In genomic region chr5:98992552-98992951, GRCh38 we compare ENCODE assay signal across 25 cellular contexts.
"Had no signal": no experiment of that assay in that cellular context is flagged by ENCODE, and none has a peak within 500 bp of the region (broad histone marks: within the 10 kb centered on the region; RNA-seq: fewer than 3 reads in every experiment).

No MANE protein-coding gene starts in this region.

- H3K4me1 ChIP-seq: colonic mucosa, esophagus muscularis mucosa, foreskin keratinocyte, gastrocnemius medialis, lower lobe of right lung had no signal

- H3K4me3 Mint-ChIP-seq: mesothelial cell of epicardium; naive B cell; naive thymus-derived CD8-positive, alpha-beta T cell had no signal

- H3K36me3 Mint-ChIP-seq: mesothelial cell of epicardium; naive B cell; naive thymus-derived CD8-positive, alpha-beta T cell had no signal

- FAIRE-seq: endothelial cell of umbilical vein, islet of Langerhans, keratinocyte had no signal

- H3K27ac ChIP-seq: colonic mucosa, dorsolateral prefrontal cortex, esophagus muscularis mucosa, foreskin keratinocyte, gastrocnemius medialis, heart right ventricle, left lung, lower lobe of right lung had no signal

- H3K9me3 Mint-ChIP-seq: mesothelial cell of epicardium had no signal

- H3K27me3 ChIP-seq: colonic mucosa, esophagus muscularis mucosa, foreskin keratinocyte, gastrocnemius medialis, heart right ventricle, left lung had no signal

- H3K27me3 Mint-ChIP-seq: naive B cell; naive thymus-derived CD8-positive, alpha-beta T cell had no signal

- DNase-seq: colonic mucosa; cortex of kidney; dermis blood vessel endothelial cell; dorsolateral prefrontal cortex; effector CD4-positive, alpha-beta T cell; effector memory CD4-positive, alpha-beta T cell; foreskin keratinocyte; gastrocnemius medialis; glutamatergic neuron; head of caudate nucleus; heart right ventricle; hippocampal formation; left cardiac atrium; left lung; left ventricle myocardium superior; lower lobe of right lung; mesenchymal stem cell; mucosa of descending colon; naive B cell; naive thymus-derived CD8-positive, alpha-beta T cell had no signal

- H3K36me3 ChIP-seq: colonic mucosa, esophagus muscularis mucosa, gastrocnemius medialis, heart right ventricle, left lung, lower lobe of right lung had no signal

- H3K4me1 Mint-ChIP-seq: mesothelial cell of epicardium had no signal

- H3K9me3 ChIP-seq: colonic mucosa, esophagus muscularis mucosa, gastrocnemius medialis, left lung, lower lobe of right lung, mucosa of descending colon had no signal

- H3K27ac Mint-ChIP-seq: mesothelial cell of epicardium had no signal

- ATAC-seq: foreskin keratinocyte; gastrocnemius medialis; heart right ventricle; left cardiac atrium; left ventricle myocardium superior; lower lobe of right lung; mucosa of descending colon; naive thymus-derived CD8-positive, alpha-beta T cell had no signal

- H3K4me3 ChIP-seq: colonic mucosa, dorsolateral prefrontal cortex, esophagus muscularis mucosa, gastrocnemius medialis, heart right ventricle, left lung, lower lobe of right lung, mucosa of descending colon had no signal
